ENCODE assay signal across 8 cellular contexts in the genomic region with DNA sequence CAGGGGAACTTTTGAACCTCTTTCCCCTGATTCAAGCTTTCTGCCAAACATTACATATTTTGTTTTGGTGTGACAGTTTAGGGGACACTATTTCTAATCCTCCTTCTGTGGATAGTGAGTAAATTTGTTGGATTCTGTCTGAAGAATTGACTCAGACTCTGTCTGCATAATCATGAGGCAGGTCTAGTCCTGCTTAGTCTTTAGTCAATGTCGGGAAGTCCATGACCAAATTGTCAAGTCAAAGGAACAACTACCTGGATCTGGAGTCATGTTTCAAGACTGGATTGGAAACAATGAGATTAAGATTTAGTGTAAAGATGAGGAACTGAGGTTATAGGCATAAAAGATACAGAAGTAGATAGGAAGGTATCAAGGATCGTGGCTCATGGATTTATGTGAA.
"Had no signal": no experiment of that assay in that cellular context is flagged by ENCODE, and none has a peak within 500 bp of the region (broad histone marks: within the 10 kb centered on the region; RNA-seq: fewer than 3 reads in every experiment).

No MANE protein-coding gene starts in this region.

- FAIRE-seq: HTR-8/SVneo had no signal

- H3K4me3 ChIP-seq: GM23248, HAP-1 had no signal

- H3K9me3 Mint-ChIP-seq: HFFc6 had no signal

- H3K4me3 Mint-ChIP-seq: HFFc6 had no signal

- ATAC-seq: HCT116 had no signal

- H2AFZ ChIP-seq: GM23248 had no signal

- H3K27ac Mint-ChIP-seq: HFFc6 had no signal

- H3K9ac ChIP-seq: GM23248 had no signal

- H3K4me1 ChIP-seq: HAP-1 had no signal

- H3K36me3 ChIP-seq: HAP-1 had no signal

- DNase-seq: GM23248, GOT3, H7, HFFc6, IMR-90 had no signal

- H3K9me3 ChIP-seq: HAP-1 had no signal

- H3K27ac ChIP-seq: GM23248 had no signal
